Comparison of ENCODE assay signal across 3 cellular contexts in the genomic region with DNA sequence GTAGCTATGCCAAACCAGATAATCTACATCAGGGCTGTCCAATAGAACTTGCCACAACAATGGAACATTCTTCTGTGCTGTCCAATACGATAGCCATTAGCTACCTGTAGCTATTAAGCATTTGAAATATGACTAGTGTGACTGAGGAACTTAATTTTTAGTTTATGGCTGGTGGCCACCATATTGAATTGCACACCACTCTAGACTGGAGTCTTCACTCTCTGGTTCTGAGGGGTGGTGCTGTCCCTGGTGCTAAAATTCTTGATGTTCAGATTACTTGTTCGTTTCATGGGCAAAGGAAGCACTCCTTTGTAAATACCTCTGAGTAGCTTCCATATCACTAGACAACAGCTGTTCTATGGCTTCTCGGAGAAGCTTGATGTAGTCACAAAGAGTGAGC.
TF ChIP-seq lines count a peak whose summit lies in the region.

No MANE protein-coding gene starts in this region.

TF ChIP-seq in A549, 52 proteins besides CTCF, POLR2A, EP300 and RAD21:
- TF ChIP-seq, protein P1, sequence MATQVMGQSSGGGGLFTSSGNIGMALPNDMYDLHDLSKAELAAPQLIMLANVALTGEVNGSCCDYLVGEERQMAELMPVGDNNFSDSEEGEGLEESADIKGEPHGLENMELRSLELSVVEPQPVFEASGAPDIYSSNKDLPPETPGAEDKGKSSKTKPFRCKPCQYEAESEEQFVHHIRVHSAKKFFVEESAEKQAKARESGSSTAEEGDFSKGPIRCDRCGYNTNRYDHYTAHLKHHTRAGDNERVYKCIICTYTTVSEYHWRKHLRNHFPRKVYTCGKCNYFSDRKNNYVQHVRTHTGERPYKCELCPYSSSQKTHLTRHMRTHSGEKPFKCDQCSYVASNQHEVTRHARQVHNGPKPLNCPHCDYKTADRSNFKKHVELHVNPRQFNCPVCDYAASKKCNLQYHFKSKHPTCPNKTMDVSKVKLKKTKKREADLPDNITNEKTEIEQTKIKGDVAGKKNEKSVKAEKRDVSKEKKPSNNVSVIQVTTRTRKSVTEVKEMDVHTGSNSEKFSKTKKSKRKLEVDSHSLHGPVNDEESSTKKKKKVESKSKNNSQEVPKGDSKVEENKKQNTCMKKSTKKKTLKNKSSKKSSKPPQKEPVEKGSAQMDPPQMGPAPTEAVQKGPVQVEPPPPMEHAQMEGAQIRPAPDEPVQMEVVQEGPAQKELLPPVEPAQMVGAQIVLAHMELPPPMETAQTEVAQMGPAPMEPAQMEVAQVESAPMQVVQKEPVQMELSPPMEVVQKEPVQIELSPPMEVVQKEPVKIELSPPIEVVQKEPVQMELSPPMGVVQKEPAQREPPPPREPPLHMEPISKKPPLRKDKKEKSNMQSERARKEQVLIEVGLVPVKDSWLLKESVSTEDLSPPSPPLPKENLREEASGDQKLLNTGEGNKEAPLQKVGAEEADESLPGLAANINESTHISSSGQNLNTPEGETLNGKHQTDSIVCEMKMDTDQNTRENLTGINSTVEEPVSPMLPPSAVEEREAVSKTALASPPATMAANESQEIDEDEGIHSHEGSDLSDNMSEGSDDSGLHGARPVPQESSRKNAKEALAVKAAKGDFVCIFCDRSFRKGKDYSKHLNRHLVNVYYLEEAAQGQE (IDR thresholded peaks at IDR 0.05) = peak; percentile 57; the same call in 1 of the 2 replicates
- no peak for TF ChIP-seq SMC3 (IDR thresholded peaks at IDR 0.05)

TF ChIP-seq in GM23338, 12 proteins besides CTCF, POLR2A, EP300 and RAD21:
- TF ChIP-seq, protein P1 (IDR thresholded peaks at IDR 0.05; ENCODE audit: unreplicated experiment) = peak; percentile 69
- TF ChIP-seq EZH2 (IDR thresholded peaks at IDR 0.05; ENCODE audit: low read depth, unreplicated experiment) = no peak

TF ChIP-seq in K562, 482 proteins besides CTCF, POLR2A, EP300 and RAD21 (continued from another document):
- TF ChIP-seq POLR3G (IDR thresholded peaks at IDR 0.05; ENCODE audit: extremely low read depth, insufficient read length, insufficient replicate concordance) (no peak), MAFF (IDR thresholded peaks at IDR 0.05; ENCODE audit: low read length) (no peak)
- TF ChIP-seq, protein P2, sequence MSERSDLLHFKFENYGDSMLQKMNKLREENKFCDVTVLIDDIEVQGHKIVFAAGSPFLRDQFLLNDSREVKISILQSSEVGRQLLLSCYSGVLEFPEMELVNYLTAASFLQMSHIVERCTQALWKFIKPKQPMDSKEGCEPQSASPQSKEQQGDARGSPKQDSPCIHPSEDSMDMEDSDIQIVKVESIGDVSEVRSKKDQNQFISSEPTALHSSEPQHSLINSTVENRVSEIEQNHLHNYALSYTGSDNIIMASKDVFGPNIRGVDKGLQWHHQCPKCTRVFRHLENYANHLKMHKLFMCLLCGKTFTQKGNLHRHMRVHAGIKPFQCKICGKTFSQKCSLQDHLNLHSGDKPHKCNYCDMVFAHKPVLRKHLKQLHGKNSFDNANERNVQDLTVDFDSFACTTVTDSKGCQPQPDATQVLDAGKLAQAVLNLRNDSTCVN (CRISPR knock-in tag; IDR thresholded peaks at IDR 0.05) = no peak
